1 cellular context compared by ENCODE assay signal in the genomic region with DNA sequence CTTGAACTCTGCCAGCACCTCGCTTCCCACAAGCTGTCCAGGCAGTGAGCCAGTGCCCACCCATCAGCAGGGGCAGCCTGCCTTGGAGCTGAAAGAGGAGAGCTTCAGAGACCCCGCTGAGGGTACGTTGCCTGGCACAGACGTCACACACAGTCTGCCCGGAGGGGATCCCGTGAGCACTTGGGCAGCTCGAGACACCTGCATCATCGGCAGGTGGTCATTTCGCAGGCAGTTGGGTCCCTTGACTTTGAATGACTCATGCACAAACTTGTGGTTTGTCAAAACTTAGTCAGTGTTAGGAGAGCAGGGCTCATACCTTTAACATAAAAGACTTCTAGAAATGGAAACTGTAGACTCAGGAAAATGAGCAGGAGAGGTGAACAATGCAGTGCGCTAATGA.
TF ChIP-seq lines count a peak whose summit lies in the region.

No MANE protein-coding gene starts in this region.

TF ChIP-seq in K562, 482 proteins besides CTCF, POLR2A, EP300 and RAD21:
- 0 out of 2 replicates have a peak, but pooled peaks have one; percentile 1 for TF ChIP-seq POLR2G (IDR thresholded peaks at IDR 0.05; ENCODE audit: low read depth, low read length)
- no peak for TF ChIP-seq PHTF2 (CRISPR knock-in tag; IDR thresholded peaks at IDR 0.05)
